Comparison of ENCODE assay signal across 23 cellular contexts in genomic region chr13:49046534-49046933, GRCh38.
A peak's percentile ranks its signal among the peaks of the same experiment; 100 is the strongest.
DNase-seq lines count a peak whose midpoint lies in the region; ATAC-seq, FAIRE-seq and TF ChIP-seq lines count a peak whose summit lies in the region.
"Had no signal": no experiment of that assay in that cellular context is flagged by ENCODE, and none has a peak within 500 bp of the region (broad histone marks: within the 10 kb centered on the region; RNA-seq: fewer than 3 reads in every experiment).

No MANE protein-coding gene starts in this region.

- no peaks in the 10 kb centered on the region for H3K9me3 Mint-ChIP-seq in HFFc6

- H3K36me3 Mint-ChIP-seq in HFFc6 (ENCODE audit: low read depth), result peaks cover 31% of the 10 kb centered on the region

- H3K27ac Mint-ChIP-seq in HFFc6, result peak overlapping the region; percentile 87
- H3K27ac Mint-ChIP-seq: CD8-positive, alpha-beta T cell; H9 had no signal

- H3K36me3 ChIP-seq in kidney (ENCODE audit: control insufficient read depth in 1 of 2, insufficient read depth in 2 of 2, low read length in 2 of 2), result no peaks in the 10 kb centered on the region

- H3K4me3 Mint-ChIP-seq in HFFc6, result no peak overlapping the region; the same call in 1 of the 2 replicates
- H3K4me3 Mint-ChIP-seq: CD8-positive, alpha-beta T cell; H9 had no signal

- no peak overlapping the region for H3K27ac ChIP-seq in kidney (ENCODE audit: low read depth in 2 of 2, low read length in 2 of 2)
- H3K27ac ChIP-seq: A549; BLaER1 treated with 17β-estradiol and CSF1 and Interleukin-3, amounts not matched to agents 10 nM and 100 nM had no signal

- no peaks in the 10 kb centered on the region; the same call in 1 of the 2 replicates for H3K27me3 Mint-ChIP-seq in HFFc6 (ENCODE audit: insufficient read depth)

- no peaks in the 10 kb centered on the region for H3K9me3 ChIP-seq in kidney (ENCODE audit: control insufficient read depth in 1 of 2, low read length in 2 of 2)
- H3K9me3 ChIP-seq: A549 had no signal

- peaks cover 68% of the 10 kb centered on the region for H3K4me1 Mint-ChIP-seq in HFFc6 (ENCODE audit: low read depth)

- TF ChIP-seq CTCF in AG10803 (conservative IDR thresholded peaks at IDR 0.05; ENCODE audit: low read length) (no peak), HFFc6 (IDR thresholded peaks at IDR 0.05) (no peak), choroid plexus epithelial cell (conservative IDR thresholded peaks at IDR 0.05; ENCODE audit: low read depth, low read length) (no peak), kidney (IDR thresholded peaks at IDR 0.05; ENCODE audit: borderline replicate concordance, extremely low read depth, insufficient read depth) (no peak)

- no peak for ATAC-seq in HG03378 (IDR thresholded peaks at IDR 0.05; ENCODE audit: unreplicated experiment)
- ATAC-seq: A549; CD8-positive, alpha-beta T cell had no signal

- no peak overlapping the region for H3K9ac ChIP-seq in kidney (ENCODE audit: low read length in 2 of 2)
- H3K9ac ChIP-seq: BLaER1 treated with 17β-estradiol and CSF1 and Interleukin-3, amounts not matched to agents 10 nM and 100 nM had no signal

- CTCF ChIA-PET in HEK293T (lab: Yijun Ruan, JAX), result no interaction called here

- peak; percentile 34 for DNase-seq in AG10803 (ENCODE audit: low read depth)
- DNase-seq in HFFc6, result peak; percentile 8
- peak; percentile 31 for DNase-seq in choroid plexus epithelial cell (ENCODE audit: low read depth)
- no peak for DNase-seq in kidney
- no peak for DNase-seq in HEK293T (ENCODE audit: extremely low spot score)
- no peak for DNase-seq in activated CD8-positive, alpha-beta memory T cell treated with anti-CD3 and anti-CD28 coated beads, Interleukin-2, amount 50 U/mL, for 4 hours
- DNase-seq in T-helper 2 cell, result no peak
- DNase-seq: CD8-positive, alpha-beta T cell; DMS153; H9; Karpas-422; NCI-H1694; NCI-H2081; NCI-H2171; NCI-H345; NCI-H524; NCI-H774; NK-92 treated with Interleukin-12 subunit alpha and Interleukin-12 subunit beta, amount 100 ng/mL, for 24 hours; SIG-M5 had no signal

- no peak overlapping the region for H3K4me3 ChIP-seq in AG10803 (ENCODE audit: low read length)
- H3K4me3 ChIP-seq in choroid plexus epithelial cell (ENCODE audit: low read depth, low read length), result no peak overlapping the region
- H3K4me3 ChIP-seq in kidney (ENCODE audit: low read length in 2 of 2), result no peak overlapping the region
- H3K4me3 ChIP-seq: A549; BLaER1 treated with 17β-estradiol and CSF1 and Interleukin-3, amounts not matched to agents 10 nM and 100 nM had no signal

- POLR2A ChIA-PET in HEK293T (lab: Yijun Ruan, JAX), result no interaction called here

- no peaks in the 10 kb centered on the region for H3K4me1 ChIP-seq in kidney (ENCODE audit: control insufficient read depth in 1 of 2, insufficient read depth in 1 of 2, low read depth in 1 of 2, low read length in 2 of 2)
- H3K4me1 ChIP-seq: A549; BLaER1 treated with 17β-estradiol and CSF1 and Interleukin-3, amounts not matched to agents 10 nM and 100 nM had no signal

- FAIRE-seq in kidney (lab: Jason Lieb, UNC), result peak; percentile 52
- FAIRE-seq: A549, G401.6 had no signal

- intact Hi-C loops in kidney (cut with DNase I), result no loop called here

TF ChIP-seq in HEK293T, 16 proteins besides CTCF, POLR2A, EP300 and RAD21:
- TF ChIP-seq FOXA1 (IDR thresholded peaks at IDR 0.05), result no peak
- TF ChIP-seq NFRKB (IDR thresholded peaks at IDR 0.05), result no peak
- no peak for TF ChIP-seq ARNT (IDR thresholded peaks at IDR 0.05)
- no peak for TF ChIP-seq ZNF384 (IDR thresholded peaks at IDR 0.05)
- TF ChIP-seq FOXM1 (IDR thresholded peaks at IDR 0.05; ENCODE audit: borderline replicate concordance), result no peak
- no peak for TF ChIP-seq SUZ12 (IDR thresholded peaks at IDR 0.05)
- no peak for TF ChIP-seq ELF4 (IDR thresholded peaks at IDR 0.05)
- no peak for TF ChIP-seq HDGF (IDR thresholded peaks at IDR 0.05; ENCODE audit: borderline replicate concordance)
- no peak for TF ChIP-seq L3MBTL2 (conservative IDR thresholded peaks at IDR 0.05)
- TF ChIP-seq BHLHE40 (IDR thresholded peaks at IDR 0.05; ENCODE audit: borderline replicate concordance), result no peak
- no peak for TF ChIP-seq FOXK2 (IDR thresholded peaks at IDR 0.05)
- no peak for TF ChIP-seq SP1 (IDR thresholded peaks at IDR 0.05)
- TF ChIP-seq PKNOX1 (IDR thresholded peaks at IDR 0.05), result no peak
- no peak for TF ChIP-seq TARDBP (IDR thresholded peaks at IDR 0.05)
- TF ChIP-seq LEF1 (IDR thresholded peaks at IDR 0.05; ENCODE audit: borderline replicate concordance), result no peak
- TF ChIP-seq CTBP1 (IDR thresholded peaks at IDR 0.05; ENCODE audit: borderline replicate concordance), result no peak

Comparison
In these comparisons a context has a peak if more than half of its experiments do, and no peak if none do; other contexts are left out.
1. DNase-seq: peak in AG10803 (single experiment), HFFc6 (single experiment) and choroid plexus epithelial cell (single experiment); none in kidney (single experiment), HEK293T (single experiment), activated CD8-positive, alpha-beta memory T cell treated with anti-CD3 and anti-CD28 coated beads, Interleukin-2, amount 50 U/mL, for 4 hours (single experiment) and T-helper 2 cell (0 of 5).